ENCODE assay signal across 8 cellular contexts in the genomic region with DNA sequence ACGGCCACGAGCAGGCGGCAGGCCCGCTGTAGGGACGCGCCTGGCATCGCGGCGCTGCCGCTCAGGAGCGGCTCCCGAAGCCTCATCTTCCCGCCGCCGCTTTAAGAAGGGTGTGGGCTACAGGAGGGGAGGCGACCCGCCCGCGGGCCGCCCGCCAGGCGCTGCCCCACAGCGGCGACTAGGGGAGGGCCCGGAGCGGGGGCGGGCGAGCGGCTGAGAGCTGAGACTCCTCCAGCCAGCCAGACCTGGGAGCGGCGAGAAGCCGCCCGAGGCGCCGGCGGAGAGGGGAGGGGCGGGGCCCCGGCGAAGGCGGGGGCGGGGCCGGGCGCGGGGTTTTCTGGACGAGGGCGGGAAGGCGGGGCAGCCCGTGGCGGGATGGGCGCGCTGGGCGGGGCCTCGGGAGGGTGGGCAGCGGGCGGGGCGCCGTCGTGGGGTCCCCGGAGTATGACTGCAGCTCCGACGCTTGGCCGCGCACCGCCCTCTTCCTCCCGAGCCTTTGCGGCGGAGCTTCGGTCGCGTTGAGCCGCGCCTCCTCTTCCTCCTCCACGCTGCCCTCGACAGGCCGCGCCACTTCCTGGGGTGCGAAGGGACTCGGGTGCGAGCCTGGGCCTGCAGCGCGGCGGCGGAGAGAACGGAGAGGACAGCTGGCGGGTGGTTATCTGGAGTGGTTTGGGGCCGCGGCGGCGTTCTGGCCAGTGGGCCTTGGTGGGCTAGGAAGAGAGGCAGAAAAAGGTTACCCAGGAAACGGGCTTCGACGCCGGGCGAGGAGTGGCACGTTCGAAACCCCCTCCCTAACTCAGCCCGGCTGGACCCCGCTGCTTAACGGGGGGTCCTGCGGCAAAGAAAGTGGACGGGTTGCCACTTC. TPM values are rescaled to one million over a fixed set of nuclear protein-coding genes. Genes with fewer than 3 reads are reported as not detected.
DNase-seq lines count a peak whose midpoint lies in the region; ATAC-seq and TF ChIP-seq lines count a peak whose summit lies in the region.

A gene with protein sequence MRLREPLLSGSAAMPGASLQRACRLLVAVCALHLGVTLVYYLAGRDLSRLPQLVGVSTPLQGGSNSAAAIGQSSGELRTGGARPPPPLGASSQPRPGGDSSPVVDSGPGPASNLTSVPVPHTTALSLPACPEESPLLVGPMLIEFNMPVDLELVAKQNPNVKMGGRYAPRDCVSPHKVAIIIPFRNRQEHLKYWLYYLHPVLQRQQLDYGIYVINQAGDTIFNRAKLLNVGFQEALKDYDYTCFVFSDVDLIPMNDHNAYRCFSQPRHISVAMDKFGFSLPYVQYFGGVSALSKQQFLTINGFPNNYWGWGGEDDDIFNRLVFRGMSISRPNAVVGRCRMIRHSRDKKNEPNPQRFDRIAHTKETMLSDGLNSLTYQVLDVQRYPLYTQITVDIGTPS (minus strand): TSS at position 253 of the 865 bp plus-strand sequence. CDS start 167 bp downstream, at position 86.

- H3K27me3 ChIP-seq in ascending aorta: no peaks in the 10 kb centered on the region
- no peaks in the 10 kb centered on the region for H3K27me3 ChIP-seq in right cardiac atrium (ENCODE audit: control insufficient read depth, insufficient read depth)
- H3K27me3 ChIP-seq in rectal smooth muscle tissue (ENCODE audit: control insufficient read depth, insufficient read depth, low read length): no peaks in the 10 kb centered on the region
- no peaks in the 10 kb centered on the region for H3K27me3 ChIP-seq in uterus

- H3K36me3 ChIP-seq in ascending aorta (no peaks in the 10 kb centered on the region), rectal smooth muscle tissue (ENCODE audit: control insufficient read depth, insufficient read depth, low read length) (no peaks in the 10 kb centered on the region), uterus (no peaks in the 10 kb centered on the region)

- 1% methylated on average over 100 of the region's 101 CpGs for WGBS in right cardiac atrium

- DNase-seq in NCI-H2029 treated with DMSO at 0.1 percent for 48 hours (lab: John Stamatoyannopoulos, UW) (peak; percentile 57), T-helper 22 cell (ENCODE audit: low read depth) (peak; percentile 92), ascending aorta (ENCODE audit: low spot score in 2 of 2) (peak; percentile 82 to 98), right cardiac atrium (peak; percentile 97 to 99 (median 98)), uterus (peak; percentile 94 to 98)

- TF ChIP-seq CTCF in ascending aorta (IDR thresholded peaks at IDR 0.05): no peak
- TF ChIP-seq CTCF in uterus (IDR thresholded peaks at IDR 0.05): peak in 1 of 4 experiments; percentile 27

- H3K4me1 ChIP-seq in ascending aorta (peaks cover 11 to 34% of the 10 kb centered on the region in 2 donors), right cardiac atrium (ENCODE audit: control insufficient read depth, insufficient read depth, low read length) (peaks cover 24% of the 10 kb centered on the region), rectal smooth muscle tissue (ENCODE audit: control insufficient read depth, insufficient read depth, low read length) (peaks cover 13% of the 10 kb centered on the region), uterus (peaks cover 0 to 16% of the 10 kb centered on the region in 2 donors)

- H3K9me3 ChIP-seq in ascending aorta (no peaks in the 10 kb centered on the region), right cardiac atrium (ENCODE audit: control insufficient read depth, low read length) (no peaks in the 10 kb centered on the region), uterus (no peaks in the 10 kb centered on the region)

- peak; percentile 65 for ATAC-seq in GM18505 (IDR thresholded peaks at IDR 0.05; ENCODE audit: unreplicated experiment)
- peak; percentile 39 for ATAC-seq in HG02938 (IDR thresholded peaks at IDR 0.05; ENCODE audit: unreplicated experiment)
- ATAC-seq in right cardiac atrium: peak; percentile 86 to 88

- peak; percentile 78 for TF ChIP-seq POLR2A in GM18505 (IDR thresholded peaks at IDR 0.05; ENCODE audit: borderline replicate concordance, extremely low read depth, insufficient read depth, insufficient read length)
- peak; percentile 73 to 86 for TF ChIP-seq POLR2A in uterus (IDR thresholded peaks at IDR 0.05)

- peak within 1 kb of the TSS; percentile 85 to 90 for H3K4me3 ChIP-seq in ascending aorta
- peak within 1 kb of the TSS; percentile 87 for H3K4me3 ChIP-seq in right cardiac atrium (ENCODE audit: low read length)
- H3K4me3 ChIP-seq in rectal smooth muscle tissue (ENCODE audit: low read length): peak within 1 kb of the TSS; percentile 90
- H3K4me3 ChIP-seq in uterus: peak within 1 kb of the TSS; percentile 75 to 93

- H3K27ac ChIP-seq in ascending aorta: peak within 1 kb of the TSS; percentile 98 to 99
- peak within 1 kb of the TSS; percentile 99 for H3K27ac ChIP-seq in right cardiac atrium (ENCODE audit: low read length)
- peak within 1 kb of the TSS; percentile 93 for H3K27ac ChIP-seq in rectal smooth muscle tissue (ENCODE audit: low read depth, low read length)
- peak within 1 kb of the TSS; percentile 95 to 96 for H3K27ac ChIP-seq in uterus

- intact Hi-C loops in ascending aorta (cut with DNase I) (loop anchor here (1.0 to 2.0 kb wide), 4 partner anchors 31 to 142 kb away; a partner anchor contains a TSS), right cardiac atrium (cut with DNase I) (loop anchor here in 2 of 4 donors (2.0 to 5.0 kb wide), 3 partner anchors 35 to 85 kb away; no protein-coding TSS in a partner anchor), uterus (cut with DNase I; ENCODE audit: low total_unique reads) (no loop called here)

- H3K9ac ChIP-seq in rectal smooth muscle tissue (ENCODE audit: low read length): peak within 1 kb of the TSS; percentile 73

RNA-seq across cellular contexts. Expression of the gene that starts here (rescaled TPM):
- total RNA-seq in ascending aorta: 100 TPM
- total RNA-seq in right cardiac atrium: 100 to 1,000 TPM in 1 of 4 donors, 10 to 100 TPM in 3; 44.0 to 137 (median 58.3) TPM
- 24.7 TPM for polyA plus RNA-seq in right cardiac atrium
- 10 to 100 TPM; 13.1 to 66.3 (median 37.1) TPM for total RNA-seq in uterus

Comparison
In these comparisons a context has a peak if more than half of its experiments do, and no peak if none do; other contexts are left out.
1. Peak in every context shown above with its lines: DNase-seq, ATAC-seq, H3K4me3 ChIP-seq and H3K27ac ChIP-seq.